ENCODE assay signal across 26 cellular contexts in genomic region chr22:27835446-27835845, GRCh38. TPM values are rescaled to one million over a fixed set of nuclear protein-coding genes. Genes with fewer than 3 reads are reported as not detected.
DNase-seq lines count a peak whose midpoint lies in the region; ATAC-seq, FAIRE-seq and TF ChIP-seq lines count a peak whose summit lies in the region.
"Had no signal": no experiment of that assay in that cellular context is flagged by ENCODE, and none has a peak within 500 bp of the region (broad histone marks: within the 10 kb centered on the region; RNA-seq: fewer than 3 reads in every experiment).

No MANE protein-coding gene starts in this region.

- H3K4me1 ChIP-seq in right atrium auricular region: no peaks in the 10 kb centered on the region
- H3K4me1 ChIP-seq: pancreas had no signal

- H3K4me3 Mint-ChIP-seq in activated naive CD4-positive, alpha-beta T cell treated with anti-CD3 and anti-CD28 coated beads, Interleukin-2, amount 10 ng/mL, durations not matched to agents 7 days and 5 days: no peak overlapping the region
- H3K4me3 Mint-ChIP-seq: activated naive CD8-positive, alpha-beta T cell treated with anti-CD3 and anti-CD28 coated beads, Interleukin-2, amount 50 U/mL, for 24 hours; activated T-helper 1 cell treated with anti-CD3 and anti-CD28 coated beads, Interleukin-12 subunit alpha, Interleukin-12 subunit beta, Interleukin-2, Interleukin-4 antibody, amounts not matched to agents 30 ng/mL and 10 ng/mL and 1 ng/mL, durations not matched to agents 14 hours and 24 hours and 36 hours; CD4-positive, CD25-positive, alpha-beta regulatory T cell; IgD-negative memory B cell; immature natural killer cell; naive thymus-derived CD4-positive, alpha-beta T cell; T-helper 2 cell treated with Interferon-gamma antibody and Interleukin-4, amounts not matched to agents 5 μg/mL and 100 μg/mL, for 36 hours had no signal

- H3K36me3 ChIP-seq in right atrium auricular region: no peaks in the 10 kb centered on the region
- H3K36me3 ChIP-seq: pancreas, SJCRH30 had no signal

- TF ChIP-seq POLR2A in H54 (IDR thresholded peaks at IDR 0.05; ENCODE audit: low read depth, low read length): no peak

- H3K9me3 Mint-ChIP-seq in activated naive CD4-positive, alpha-beta T cell treated with anti-CD3 and anti-CD28 coated beads, Interleukin-2, amount 10 ng/mL, durations not matched to agents 7 days and 5 days: peaks cover 5% of the 10 kb centered on the region

- no peak overlapping the region for H3K27ac ChIP-seq in right atrium auricular region
- H3K27ac ChIP-seq: HL-60, pancreas, SJCRH30 had no signal

- peaks cover 4% of the 10 kb centered on the region for H3K27me3 Mint-ChIP-seq in activated naive CD4-positive, alpha-beta T cell treated with anti-CD3 and anti-CD28 coated beads, Interleukin-2, amount 10 ng/mL, durations not matched to agents 7 days and 5 days
- H3K27me3 Mint-ChIP-seq: activated naive CD8-positive, alpha-beta T cell treated with anti-CD3 and anti-CD28 coated beads, Interleukin-2, amount 50 U/mL, for 24 hours; CD4-positive, CD25-positive, alpha-beta regulatory T cell; IgD-negative memory B cell; naive thymus-derived CD4-positive, alpha-beta T cell had no signal

- DNase-seq in EH (ENCODE audit: low read depth) (peak; percentile 45), astrocyte of the cerebellum (ENCODE audit: low read depth) (peak; percentile 32), glomerular visceral epithelial cell (ENCODE audit: extremely low spot score) (peak; percentile 11), renal cortical epithelial cell (ENCODE audit: low read depth) (peak; percentile 4), H54 (ENCODE audit: insufficient read length, low spot score) (no peak), right atrium auricular region (ENCODE audit: low spot score) (no peak)
- no peak for DNase-seq in activated naive CD4-positive, alpha-beta T cell treated with anti-CD3 and anti-CD28 coated beads, Interleukin-2, amount 10 ng/mL, durations not matched to agents 7 days and 5 days
- DNase-seq: ACHN; activated naive CD8-positive, alpha-beta T cell treated with anti-CD3 and anti-CD28 coated beads, Interleukin-2, amount 50 U/mL, for 24 hours; caudate nucleus; CD4-positive, CD25-positive, alpha-beta regulatory T cell; DMS153; glutamatergic neuron; immature natural killer cell; naive thymus-derived CD4-positive, alpha-beta T cell; NCI-H1694; pancreas; SJCRH30; stimulated activated CD4-positive, alpha-beta T cell treated with anti-CD3 and anti-CD28 coated beads, Interleukin-4, amount 100 ng/mL, for 4 hours had no signal

- in situ Hi-C loops in astrocyte of the cerebellum (cut with HindIII; ENCODE audit: low sequenced_read_pairs): no loop called here

- CTCF ChIA-PET in activated naive CD4-positive, alpha-beta T cell treated with anti-CD3 and anti-CD28 coated beads, Interleukin-2, amount 10 ng/mL, durations not matched to agents 7 days and 5 days (lab: Charles Lee): no interaction called here

- H3K9me3 ChIP-seq in right atrium auricular region: no peaks in the 10 kb centered on the region
- H3K9me3 ChIP-seq: pancreas, SJCRH30 had no signal

- TF ChIP-seq CTCF in astrocyte of the cerebellum (IDR thresholded peaks at IDR 0.05; ENCODE audit: low read depth, low read length, missing control alignments): no peak
- TF ChIP-seq CTCF in right atrium auricular region (IDR thresholded peaks at IDR 0.05): no peak

- no peak for ATAC-seq in GM18519 (IDR thresholded peaks at IDR 0.05; ENCODE audit: low FRiP score, unreplicated experiment)
- ATAC-seq: activated naive CD8-positive, alpha-beta T cell treated with anti-CD3 and anti-CD28 coated beads, Interleukin-2, amount 50 U/mL, for 24 hours; naive thymus-derived CD4-positive, alpha-beta T cell; pancreas had no signal

- H3K4me3 ChIP-seq in astrocyte of the cerebellum (ENCODE audit: low read depth, low read length): no peak overlapping the region
- H3K4me3 ChIP-seq in right atrium auricular region: no peak overlapping the region
- H3K4me3 ChIP-seq: lung, pancreas, SJCRH30, skin epidermis had no signal

- peaks cover 18% of the 10 kb centered on the region for H3K4me1 Mint-ChIP-seq in activated naive CD4-positive, alpha-beta T cell treated with anti-CD3 and anti-CD28 coated beads, Interleukin-2, amount 10 ng/mL, durations not matched to agents 7 days and 5 days

- no peaks in the 10 kb centered on the region for H3K27me3 ChIP-seq in right atrium auricular region
- H3K27me3 ChIP-seq: pancreas, SJCRH30 had no signal

- FAIRE-seq in H54 (lab: Jason Lieb, UNC): no peak
- FAIRE-seq: pancreas had no signal

- H3K27ac Mint-ChIP-seq in activated naive CD4-positive, alpha-beta T cell treated with anti-CD3 and anti-CD28 coated beads, Interleukin-2, amount 10 ng/mL, durations not matched to agents 7 days and 5 days: no peak overlapping the region
- H3K27ac Mint-ChIP-seq: activated naive CD8-positive, alpha-beta T cell treated with anti-CD3 and anti-CD28 coated beads, Interleukin-2, amount 50 U/mL, for 24 hours; activated T-helper 1 cell treated with anti-CD3 and anti-CD28 coated beads, Interleukin-12 subunit alpha, Interleukin-12 subunit beta, Interleukin-2, Interleukin-4 antibody, amounts not matched to agents 30 ng/mL and 10 ng/mL and 1 ng/mL, durations not matched to agents 14 hours and 24 hours and 36 hours; CD4-positive, CD25-positive, alpha-beta regulatory T cell; IgD-negative memory B cell; immature natural killer cell; naive thymus-derived CD4-positive, alpha-beta T cell; T-helper 2 cell treated with Interferon-gamma antibody and Interleukin-4, amounts not matched to agents 5 μg/mL and 100 μg/mL, for 36 hours had no signal

- peaks cover 1% of the 10 kb centered on the region for H3K36me3 Mint-ChIP-seq in activated naive CD4-positive, alpha-beta T cell treated with anti-CD3 and anti-CD28 coated beads, Interleukin-2, amount 10 ng/mL, durations not matched to agents 7 days and 5 days

RNA-seq across cellular contexts. Expression of gene MN1, which starts 33.9 kb away (rescaled TPM):
- total RNA-seq in renal cortical epithelial cell (0.17 and 0.85 TPM in 2 replicates), right atrium auricular region (10 to 100 TPM; 13.0 to 14.3 TPM)

Comparison
In these comparisons a context has a peak if more than half of its experiments do, and no peak if none do; other contexts are left out.
1. DNase-seq: peak in EH (single experiment), astrocyte of the cerebellum (single experiment), glomerular visceral epithelial cell (single experiment) and renal cortical epithelial cell (single experiment); none in H54 (single experiment), activated naive CD4-positive, alpha-beta T cell treated with anti-CD3 and anti-CD28 coated beads, Interleukin-2, amount 10 ng/mL, durations not matched to agents 7 days and 5 days (single experiment) and right atrium auricular region (single experiment).